Comparison of ENCODE assay signal across 8 cellular contexts in genomic region chr2:10911291-10912075, GRCh38. TPM values are rescaled to one million over a fixed set of nuclear protein-coding genes. Genes with fewer than 3 reads are reported as not detected.
DNase-seq lines count a peak whose midpoint lies in the region; ATAC-seq lines count a peak whose summit lies in the region.
"Had no signal": no experiment of that assay in that cellular context is flagged by ENCODE, and none has a peak within 500 bp of the region (broad histone marks: within the 10 kb centered on the region; RNA-seq: fewer than 3 reads in every experiment).

TSS of gene KCNF1 (plus strand) at chr2:10911934. CDS start at chr2:10912427, 493 bp downstream.

- H3K27ac ChIP-seq in caudate nucleus (ENCODE audit: low read depth, low read length) (peak within 1 kb of the TSS; percentile 62), layer of hippocampus (ENCODE audit: low read depth, low read length) (peak within 1 kb of the TSS; percentile 30), urinary bladder (ENCODE audit: low read depth) (no peak within 1 kb of the TSS)

- H3K36me3 ChIP-seq in HAP-1 (replicated peaks) (no peaks in the 10 kb centered on the region), urinary bladder (ENCODE audit: insufficient read depth) (no peaks in the 10 kb centered on the region)

- 13% methylated on average over 53 of the region's 53 CpGs for whole genome bisulfite sequencing in urinary bladder

- H3K4me1 ChIP-seq in HAP-1 (no peaks in the 10 kb centered on the region), urinary bladder (ENCODE audit: insufficient read depth) (no peaks in the 10 kb centered on the region)

- no peaks in the 10 kb centered on the region for H3K9me3 ChIP-seq in HAP-1

- peak; percentile 37 to 68 for DNase-seq in HAP-1 (ENCODE audit: low spot score in 2 of 2)
- DNase-seq in NCI-H226 = peak; percentile 20
- peak in 18 of 61 donors; percentile 23 to 72 (median 42) for DNase-seq in caudate nucleus (lab: John Stamatoyannopoulos, UW)
- no peak for DNase-seq in midbrain (lab: John Stamatoyannopoulos, UW)

- H3K4me3 ChIP-seq in HAP-1 (peak within 1 kb of the TSS; percentile 17), urinary bladder (ENCODE audit: low read depth, low read length) (peak within 1 kb of the TSS; percentile 40)

- in situ Hi-C loops in HAP-1 (cut with MboI; ENCODE audit: low sequenced_read_pairs) = no loop called here

- peaks cover 23% of the 10 kb centered on the region for H3K27me3 ChIP-seq in HAP-1 (ENCODE audit: low read depth)
- H3K27me3 ChIP-seq in layer of hippocampus (ENCODE audit: control insufficient read depth, insufficient read depth, low read length) = peaks cover 10% of the 10 kb centered on the region

- ATAC-seq in GM18511 (IDR thresholded peaks at IDR 0.05; ENCODE audit: unreplicated experiment) = no peak

RNA-seq across cellular contexts. Expression of gene KCNF1, which starts in this region (rescaled TPM):
- 0.32 TPM for total RNA-seq in urinary bladder
- 0.68 TPM for polyA plus RNA-seq in urinary bladder
- total RNA-seq: T-helper 1 cell treated with Interleukin-12 subunit alpha and Interleukin-12 subunit beta and Interleukin-4 antibody, amounts not matched to agents 30 ng/mL and 1 ng/mL, for 36 hours had no signal
